ENCODE assay signal across 18 cellular contexts in the genomic region with DNA sequence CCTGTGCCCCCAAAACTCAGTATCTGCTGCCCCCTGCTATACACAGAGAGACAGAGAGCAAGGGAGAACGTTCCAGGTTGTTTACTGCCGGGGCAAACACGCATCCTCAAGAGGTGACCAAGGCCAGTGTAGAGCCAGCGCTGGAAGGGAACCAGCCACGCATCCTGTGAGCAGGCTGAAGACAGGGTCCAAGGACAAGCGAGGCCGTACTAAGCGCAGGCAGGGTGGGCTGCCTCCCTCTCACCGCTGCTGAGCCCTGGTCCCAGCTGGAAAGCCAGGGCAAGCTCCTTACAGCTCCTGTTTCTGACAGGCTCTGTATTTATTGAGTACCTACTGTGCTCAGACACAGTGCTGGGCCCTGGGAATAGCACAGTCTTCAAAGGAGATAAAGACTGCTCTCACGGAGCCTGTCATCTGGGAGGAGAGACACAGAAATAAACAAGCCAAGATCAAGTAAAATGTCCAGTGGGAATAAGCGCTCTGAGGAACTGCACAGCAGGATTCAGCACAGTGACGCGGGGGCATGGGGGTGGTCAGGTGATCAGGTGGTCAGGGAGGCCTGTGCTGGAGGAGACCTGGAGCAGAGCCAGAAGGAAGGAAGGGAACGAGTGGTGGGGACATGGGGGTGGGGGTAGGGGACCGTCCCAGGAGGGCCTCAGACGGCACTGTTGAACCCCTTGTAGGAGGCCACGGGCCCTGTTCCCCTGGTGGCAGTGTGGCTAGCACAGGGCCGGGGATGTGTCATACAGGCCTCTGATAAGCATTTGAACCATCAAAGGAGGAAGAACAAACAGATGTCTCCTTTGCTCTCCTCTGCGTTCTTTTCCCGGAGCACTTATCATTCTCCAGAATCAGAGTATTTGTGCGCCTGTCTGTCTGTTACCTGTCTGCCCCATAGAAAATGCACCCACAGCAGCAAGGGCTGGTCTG. TPM values are rescaled to one million over a fixed set of nuclear protein-coding genes. Genes with fewer than 3 reads are reported as not detected.
DNase-seq lines count a peak whose midpoint lies in the region; ATAC-seq and TF ChIP-seq lines count a peak whose summit lies in the region.
"Had no signal": no experiment of that assay in that cellular context is flagged by ENCODE, and none has a peak within 500 bp of the region (broad histone marks: within the 10 kb centered on the region; RNA-seq: fewer than 3 reads in every experiment).

No MANE protein-coding gene starts in this region.

- WGBS in heart left ventricle, 4 donors: 72 to 82% (median 73%) methylated on average over 17 to 21 of the region's 21 CpGs

- H3K4me3 ChIP-seq in right atrium auricular region (no peak overlapping the region), heart left ventricle (no peak overlapping the region)
- H3K4me3 ChIP-seq: psoas muscle had no signal

- no peaks in the 10 kb centered on the region for H3K9me3 Mint-ChIP-seq in nephron progenitor cell
- no peaks in the 10 kb centered on the region for H3K9me3 Mint-ChIP-seq in osteocyte (ENCODE audit: unreplicated experiment)
- H3K9me3 Mint-ChIP-seq: activated naive CD8-positive, alpha-beta T cell treated with anti-CD3 and anti-CD28 coated beads, Interleukin-2, amount 10 ng/mL, durations not matched to agents 7 days and 5 days; activated T-cell treated with anti-CD3 and anti-CD28 coated beads, Interleukin-2, amount 50 U/mL, for 72 hours; naive B cell; WTC11 had no signal

- H3K4me1 Mint-ChIP-seq in nephron progenitor cell: peaks cover 18% of the 10 kb centered on the region
- no peaks in the 10 kb centered on the region for H3K4me1 Mint-ChIP-seq in osteocyte (ENCODE audit: unreplicated experiment)
- H3K4me1 Mint-ChIP-seq: activated naive CD8-positive, alpha-beta T cell treated with anti-CD3 and anti-CD28 coated beads, Interleukin-2, amount 10 ng/mL, durations not matched to agents 7 days and 5 days; naive B cell; WTC11 had no signal

- peaks cover 0 to 15% of the 10 kb centered on the region in 2 donors for H3K4me1 ChIP-seq in right atrium auricular region
- H3K4me1 ChIP-seq in heart left ventricle: peaks cover 0 to 17% (median 8%) of the 10 kb centered on the region in 12 donors
- H3K4me1 ChIP-seq: psoas muscle had no signal

- ATAC-seq in Right ventricle myocardium superior (ENCODE audit: poor library complexity): peak; percentile 13
- peak in 3 of 4 donors; percentile 7 to 45 (median 29) for ATAC-seq in heart left ventricle
- no peak for ATAC-seq in GM19397 (IDR thresholded peaks at IDR 0.05; ENCODE audit: unreplicated experiment)
- ATAC-seq: activated T-cell treated with anti-CD3 and anti-CD28 coated beads, Interleukin-2, amount 50 U/mL, for 72 hours; HCT116; WTC11 had no signal

- H3K36me3 Mint-ChIP-seq in nephron progenitor cell (ENCODE audit: low read depth) (no peaks in the 10 kb centered on the region), osteocyte (ENCODE audit: unreplicated experiment) (no peaks in the 10 kb centered on the region)
- H3K36me3 Mint-ChIP-seq: activated naive CD8-positive, alpha-beta T cell treated with anti-CD3 and anti-CD28 coated beads, Interleukin-2, amount 10 ng/mL, durations not matched to agents 7 days and 5 days; naive B cell; WTC11 had no signal

- H3K27ac Mint-ChIP-seq in nephron progenitor cell (peak overlapping the region; percentile 15), osteocyte (ENCODE audit: unreplicated experiment) (no peak overlapping the region)
- H3K27ac Mint-ChIP-seq: activated naive CD8-positive, alpha-beta T cell treated with anti-CD3 and anti-CD28 coated beads, Interleukin-2, amount 10 ng/mL, durations not matched to agents 7 days and 5 days; activated T-cell treated with anti-CD3 and anti-CD28 coated beads, Interleukin-2, amount 50 U/mL, for 72 hours; WTC11 had no signal

- intact Hi-C loops in Right ventricle myocardium superior (cut with DNase I): no loop called here
- intact Hi-C loops in heart left ventricle (cut with DNase I): loop anchor here in 2 of 10 donors (5.0 kb wide), 2 partner anchors 40 to 45 kb away; no protein-coding TSS in a partner anchor

- no peak overlapping the region for H3K27ac ChIP-seq in right atrium auricular region
- peak overlapping the region in 5 of 12 donors; percentile 8 to 62 (median 41) for H3K27ac ChIP-seq in heart left ventricle
- H3K27ac ChIP-seq: psoas muscle, RWPE1 had no signal

- TF ChIP-seq POLR2A in heart left ventricle (IDR thresholded peaks at IDR 0.05): no peak

- H3K27me3 Mint-ChIP-seq in nephron progenitor cell (ENCODE audit: low read depth, poor library complexity) (peaks cover 10% of the 10 kb centered on the region), osteocyte (ENCODE audit: unreplicated experiment) (peaks cover 2% of the 10 kb centered on the region)

- H3K4me3 Mint-ChIP-seq in nephron progenitor cell: no peak overlapping the region
- no peak overlapping the region for H3K4me3 Mint-ChIP-seq in osteocyte (ENCODE audit: unreplicated experiment)
- H3K4me3 Mint-ChIP-seq: activated naive CD8-positive, alpha-beta T cell treated with anti-CD3 and anti-CD28 coated beads, Interleukin-2, amount 10 ng/mL, durations not matched to agents 7 days and 5 days; activated T-cell treated with anti-CD3 and anti-CD28 coated beads, Interleukin-2, amount 50 U/mL, for 72 hours; WTC11 had no signal

- H3K36me3 ChIP-seq in right atrium auricular region (no peaks in the 10 kb centered on the region), heart left ventricle (no peaks in the 10 kb centered on the region)

- DNase-seq in Right ventricle myocardium superior: no peak
- DNase-seq in right atrium auricular region (ENCODE audit: low spot score): no peak
- peak in 2 of 5 donors; percentile 31 to 46 for DNase-seq in heart left ventricle
- DNase-seq in nephron progenitor cell: no peak
- DNase-seq in NCI-H1436 (lab: John Stamatoyannopoulos, UW): no peak
- DNase-seq in NCI-H1417 (lab: John Stamatoyannopoulos, UW): no peak
- no peak for DNase-seq in osteocyte (ENCODE audit: extremely low spot score, unreplicated experiment)
- DNase-seq: ACHN; activated naive CD8-positive, alpha-beta T cell treated with anti-CD3 and anti-CD28 coated beads, Interleukin-2, amount 10 ng/mL, durations not matched to agents 7 days and 5 days; activated T-cell treated with anti-CD3 and anti-CD28 coated beads, Interleukin-2, amount 50 U/mL, for 72 hours; naive B cell; NCI-H1694 treated with DMSO at 0.1 percent for 48 hours; stimulated activated naive CD4-positive, alpha-beta T cell had no signal

- no peak for TF ChIP-seq CTCF in right atrium auricular region (IDR thresholded peaks at IDR 0.05)
- no peak for TF ChIP-seq CTCF in heart left ventricle (IDR thresholded peaks at IDR 0.05)
- TF ChIP-seq CTCF in nephron progenitor cell (IDR thresholded peaks at IDR 0.05): no peak
- no peak for TF ChIP-seq CTCF in osteocyte (IDR thresholded peaks at IDR 0.05)

- H3K9me3 ChIP-seq in right atrium auricular region (no peaks in the 10 kb centered on the region), heart left ventricle (no peaks in the 10 kb centered on the region)
- H3K9me3 ChIP-seq: psoas muscle had no signal

- H3K27me3 ChIP-seq in right atrium auricular region: no peaks in the 10 kb centered on the region
- no peaks in the 10 kb centered on the region for H3K27me3 ChIP-seq in heart left ventricle

RNA-seq across cellular contexts. Expression of a gene that starts 37.8 kb away (rescaled TPM):
- total RNA-seq in Right ventricle myocardium superior: 11.6 TPM
- 10 to 100 TPM; 13.7 to 23.9 TPM for total RNA-seq in right atrium auricular region
- 10 to 100 TPM; 11.2 to 52.2 (median 15.8) TPM for total RNA-seq in heart left ventricle
- 10 to 100 TPM; 13.9 to 20.3 TPM for polyA plus RNA-seq in heart left ventricle
- 20.3 and 21.9 TPM in 2 replicates for total RNA-seq in osteocyte
